Comparison of ENCODE assay signal across 11 cellular contexts in the genomic region with DNA sequence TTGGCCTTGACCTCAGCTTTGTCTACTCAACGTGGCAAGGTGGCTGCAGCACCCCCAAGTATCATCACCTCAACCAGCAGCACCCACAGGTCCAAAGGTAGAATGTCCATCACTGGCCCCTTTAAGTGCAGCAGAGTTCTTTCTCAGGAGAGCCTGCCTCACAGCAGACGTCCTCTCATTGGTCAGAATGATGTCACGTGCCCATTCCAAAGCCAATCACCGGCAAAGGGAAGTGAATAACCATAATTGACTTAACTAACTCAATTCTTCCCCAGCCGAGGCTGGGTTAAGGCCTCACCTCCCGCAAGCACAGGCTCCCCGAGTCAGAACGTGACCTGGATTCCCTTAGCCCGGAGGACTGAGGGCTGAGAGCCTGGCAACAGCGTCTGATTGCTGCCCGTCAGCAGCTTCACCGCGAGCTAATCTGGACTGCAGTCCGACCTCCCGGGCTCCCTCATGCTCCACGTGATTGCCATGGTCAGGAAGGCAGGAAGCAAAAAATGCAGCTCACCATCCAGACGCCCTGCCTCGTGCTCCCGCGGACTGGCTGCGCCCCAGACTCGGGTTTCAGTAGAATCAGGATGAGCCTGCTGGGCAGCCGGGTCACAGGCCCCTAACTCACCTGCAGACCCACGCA.
A peak's percentile ranks its signal among the peaks of the same experiment; 100 is the strongest.
DNase-seq lines count a peak whose midpoint lies in the region; ATAC-seq and TF ChIP-seq lines count a peak whose summit lies in the region.
"Had no signal": no experiment of that assay in that cellular context is flagged by ENCODE, and none has a peak within 500 bp of the region (broad histone marks: within the 10 kb centered on the region; RNA-seq: fewer than 3 reads in every experiment).

No MANE protein-coding gene starts in this region.

- in situ Hi-C loops in KBM-7 (cut with MboI; ENCODE audit: low pct_unique_long_range_greater_than_20kb, low sequenced_read_pairs), result no loop called here

- CTCF ChIA-PET in GM10248 (lab: Yijun Ruan, JAX), result no interaction called here

- ATAC-seq in Right ventricle myocardium superior (ENCODE audit: poor library complexity), result peak; percentile 55
- no peak for ATAC-seq in HG03108 (IDR thresholded peaks at IDR 0.05; ENCODE audit: unreplicated experiment)
- ATAC-seq in HG02981 (IDR thresholded peaks at IDR 0.05; ENCODE audit: unreplicated experiment), result no peak

- no peak for TF ChIP-seq CTCF in GM10248 (IDR thresholded peaks at IDR 0.05; ENCODE audit: control extremely low read depth, extremely low read depth, low read depth, missing control alignments)

- peak; percentile 76 for DNase-seq in Ammon's horn (ENCODE audit: low spot score)
- peak; percentile 20 to 23 for DNase-seq in NCI-H1930 (lab: John Stamatoyannopoulos, UW)
- DNase-seq in Right ventricle myocardium superior, result no peak
- DNase-seq in nucleus accumbens (lab: John Stamatoyannopoulos, UW), result peak in 44 of 56 donors; percentile 1 to 71 (median 26)
- no peak for DNase-seq in KBM-7
- DNase-seq in GM10248 (ENCODE audit: extremely low spot score), result no peak
- DNase-seq: activated CD4-positive, alpha-beta T cell treated with anti-CD3 and anti-CD28 coated beads, Interleukin-2, amount 10 ng/mL, durations not matched to agents 24 days and 14 days; activated effector memory CD4-positive, alpha-beta T cell treated with anti-CD3 and anti-CD28 coated beads, Interleukin-2, amount 50 U/mL, for 16 hours; NK-92 treated with Interleukin-12 subunit alpha and Interleukin-12 subunit beta, amount 100 ng/mL, for 24 hours had no signal

- POLR2A ChIA-PET in GM10248 (lab: Yijun Ruan, JAX), result no interaction called here

- intact Hi-C loops in Right ventricle myocardium superior (cut with DNase I), result no loop called here

Comparison
In these comparisons a context has a peak if more than half of its experiments do, and no peak if none do; other contexts are left out.
1. DNase-seq: peak in Ammon's horn (single experiment), NCI-H1930 (2 of 2) and nucleus accumbens (44 of 56); none in Right ventricle myocardium superior (single experiment), KBM-7 (single experiment) and GM10248 (single experiment).